ENCODE assay signal across 17 cellular contexts in the genomic region with DNA sequence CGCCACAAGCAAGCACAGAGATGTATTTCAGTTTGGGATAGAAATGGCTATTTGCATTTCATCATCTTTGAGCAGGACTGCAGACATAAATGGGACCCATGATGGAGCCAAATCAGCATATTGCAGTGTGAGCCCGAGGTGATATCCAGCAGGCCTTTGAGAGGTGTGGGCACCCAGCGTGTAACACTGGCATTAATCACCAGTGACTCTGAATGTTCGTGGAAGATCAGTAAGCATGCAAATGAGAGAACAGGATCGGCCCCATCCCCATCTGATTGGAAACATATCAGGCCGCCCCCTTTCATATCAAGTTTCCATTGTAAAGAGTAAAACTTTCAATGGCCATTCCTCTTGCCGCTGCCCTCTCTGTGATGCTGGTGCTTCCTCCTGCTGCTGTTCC.
A peak's percentile ranks its signal among the peaks of the same experiment; 100 is the strongest.
DNase-seq lines count a peak whose midpoint lies in the region; ATAC-seq and TF ChIP-seq lines count a peak whose summit lies in the region.
"Had no signal": no experiment of that assay in that cellular context is flagged by ENCODE, and none has a peak within 500 bp of the region (broad histone marks: within the 10 kb centered on the region; RNA-seq: fewer than 3 reads in every experiment).

No MANE protein-coding gene starts in this region.

- no peaks in the 10 kb centered on the region for H3K36me3 ChIP-seq in ascending aorta
- H3K36me3 ChIP-seq in brain microvascular endothelial cell (replicated peaks), result no peaks in the 10 kb centered on the region
- H3K36me3 ChIP-seq: BLaER1 had no signal

- CTCF ChIA-PET in activated CD8-positive, alpha-beta memory T cell treated with anti-CD3 and anti-CD28 coated beads, Interleukin-2, amount 10 ng/mL, durations not matched to agents 7 days and 5 days (lab: Charles Lee), result no interaction called here

- no peaks in the 10 kb centered on the region for H3K9me3 Mint-ChIP-seq in activated CD8-positive, alpha-beta memory T cell treated with anti-CD3 and anti-CD28 coated beads, Interleukin-2, amount 10 ng/mL, durations not matched to agents 7 days and 5 days (ENCODE audit: low read depth)
- H3K9me3 Mint-ChIP-seq: HFFc6 had no signal

- no peaks in the 10 kb centered on the region for H3K4me1 ChIP-seq in ascending aorta

- no peak overlapping the region for H3K4me3 ChIP-seq in coronary artery
- H3K4me3 ChIP-seq in ascending aorta, result no peak overlapping the region
- H3K4me3 ChIP-seq in brain microvascular endothelial cell (ENCODE audit: low read depth, low read length), result no peak overlapping the region
- H3K4me3 ChIP-seq: BLaER1 had no signal

- no peaks in the 10 kb centered on the region for H3K36me3 Mint-ChIP-seq in activated CD8-positive, alpha-beta memory T cell treated with anti-CD3 and anti-CD28 coated beads, Interleukin-2, amount 10 ng/mL, durations not matched to agents 7 days and 5 days

- H3K27ac Mint-ChIP-seq in activated CD8-positive, alpha-beta memory T cell treated with anti-CD3 and anti-CD28 coated beads, Interleukin-2, amount 10 ng/mL, durations not matched to agents 7 days and 5 days, result no peak overlapping the region
- H3K27ac Mint-ChIP-seq: HFFc6 had no signal

- H3K27me3 Mint-ChIP-seq in activated CD8-positive, alpha-beta memory T cell treated with anti-CD3 and anti-CD28 coated beads, Interleukin-2, amount 10 ng/mL, durations not matched to agents 7 days and 5 days, result peaks cover 3% of the 10 kb centered on the region

- ATAC-seq in activated CD8-positive, alpha-beta memory T cell treated with anti-CD3 and anti-CD28 coated beads, Interleukin-2, amount 10 ng/mL, durations not matched to agents 7 days and 5 days, result no peak
- ATAC-seq: HepG2 had no signal

- no peak overlapping the region for H3K4me3 Mint-ChIP-seq in activated CD8-positive, alpha-beta memory T cell treated with anti-CD3 and anti-CD28 coated beads, Interleukin-2, amount 10 ng/mL, durations not matched to agents 7 days and 5 days
- H3K4me3 Mint-ChIP-seq: HFFc6 had no signal

- no peak for TF ChIP-seq CTCF in coronary artery (IDR thresholded peaks at IDR 0.05)
- TF ChIP-seq CTCF in ascending aorta (IDR thresholded peaks at IDR 0.05), result no peak
- TF ChIP-seq CTCF in brain microvascular endothelial cell (IDR thresholded peaks at IDR 0.05; ENCODE audit: low read depth, low read length, missing control alignments), result no peak

- H3K27ac ChIP-seq in coronary artery, result no peak overlapping the region
- H3K27ac ChIP-seq in ascending aorta, result no peak overlapping the region
- H3K27ac ChIP-seq in brain microvascular endothelial cell, result no peak overlapping the region
- H3K27ac ChIP-seq: 22Rv1, BLaER1 had no signal

- no peaks in the 10 kb centered on the region for H3K4me1 Mint-ChIP-seq in activated CD8-positive, alpha-beta memory T cell treated with anti-CD3 and anti-CD28 coated beads, Interleukin-2, amount 10 ng/mL, durations not matched to agents 7 days and 5 days

- in situ Hi-C loops in brain microvascular endothelial cell (cut with HindIII; ENCODE audit: low pct_ligation_motif_present, low sequenced_read_pairs), result no loop called here

- H3K9me3 ChIP-seq in ascending aorta, result no peaks in the 10 kb centered on the region
- H3K9me3 ChIP-seq: BLaER1 had no signal

- intact Hi-C loops in ascending aorta (cut with DNase I), result no loop called here

- DNase-seq in activated CD8-positive, alpha-beta memory T cell treated with anti-CD3 and anti-CD28 coated beads, Interleukin-2, amount 50 U/mL, for 48 hours, result peak; percentile 33
- no peak for DNase-seq in activated CD8-positive, alpha-beta memory T cell treated with anti-CD3 and anti-CD28 coated beads, Interleukin-2, amount 10 ng/mL, durations not matched to agents 7 days and 5 days
- DNase-seq in coronary artery (ENCODE audit: low spot score) (peak; percentile 40), left kidney (ENCODE audit: low read depth, low spot score) (peak; percentile 12), ascending aorta (ENCODE audit: low spot score in 2 of 2) (no peak), brain microvascular endothelial cell (no peak), NCI-H1092 treated with DMSO at 0.1 percent for 48 hours (lab: John Stamatoyannopoulos, UW) (no peak)
- DNase-seq: AML-193, DMS153, DMS79 treated with DMSO at 0.1 percent for 48 hours, EL, GOT3, HCEC 1CT, HFFc6 had no signal

- H3K27me3 ChIP-seq in ascending aorta (no peaks in the 10 kb centered on the region), brain microvascular endothelial cell (replicated peaks) (no peaks in the 10 kb centered on the region)
- H3K27me3 ChIP-seq: BLaER1 had no signal

Comparison
In these comparisons a context has a peak if more than half of its experiments do, and no peak if none do; other contexts are left out.
1. DNase-seq: peak in activated CD8-positive, alpha-beta memory T cell treated with anti-CD3 and anti-CD28 coated beads, Interleukin-2, amount 50 U/mL, for 48 hours (single experiment), coronary artery (single experiment) and left kidney (single experiment); none in activated CD8-positive, alpha-beta memory T cell treated with anti-CD3 and anti-CD28 coated beads, Interleukin-2, amount 10 ng/mL, durations not matched to agents 7 days and 5 days (single experiment), ascending aorta (0 of 2), brain microvascular endothelial cell (single experiment) and NCI-H1092 treated with DMSO at 0.1 percent for 48 hours (single experiment).